9 cellular contexts compared by ENCODE assay signal in genomic region chr1:113872219-113872934, GRCh38. TPM values are rescaled to one million over a fixed set of nuclear protein-coding genes. Genes with fewer than 3 reads are reported as not detected.
DNase-seq lines count a peak whose midpoint lies in the region; ATAC-seq and TF ChIP-seq lines count a peak whose summit lies in the region.
"Had no signal": no experiment of that assay in that cellular context is flagged by ENCODE, and none has a peak within 500 bp of the region (broad histone marks: within the 10 kb centered on the region; RNA-seq: fewer than 3 reads in every experiment).

No MANE protein-coding gene starts in this region.

- H3K27ac ChIP-seq in effector memory CD4-positive, alpha-beta T cell (ENCODE audit: insufficient read depth, low read length, poor library complexity, severe bottlenecking), result peak overlapping the region; percentile 78
- peak overlapping the region in 3 of 4 donors; percentile 52 to 73 (median 59) for H3K27ac ChIP-seq in tibial nerve
- H3K27ac ChIP-seq: C4-2B had no signal

- no peaks in the 10 kb centered on the region for H3K27me3 ChIP-seq in effector memory CD4-positive, alpha-beta T cell (replicated peaks; ENCODE audit: control insufficient read depth, insufficient read depth, low read length, poor library complexity, severe bottlenecking)
- H3K27me3 ChIP-seq in tibial nerve, result no peaks in the 10 kb centered on the region

- H3K9me3 Mint-ChIP-seq in activated T-cell treated with anti-CD3 and anti-CD28 coated beads, Interleukin-2, amount 50 U/mL, for 4 hours, result peaks cover 3% of the 10 kb centered on the region

- H3K4me1 ChIP-seq in effector memory CD4-positive, alpha-beta T cell (ENCODE audit: control insufficient read depth, insufficient read depth, low read length, poor library complexity, severe bottlenecking), result peaks cover 39% of the 10 kb centered on the region
- H3K4me1 ChIP-seq in tibial nerve, result peaks cover 0 to 7% (median 0%) of the 10 kb centered on the region in 4 donors

- H3K36me3 ChIP-seq in effector memory CD4-positive, alpha-beta T cell (ENCODE audit: control insufficient read depth, insufficient read depth, low read length), result no peaks in the 10 kb centered on the region
- H3K36me3 ChIP-seq in tibial nerve, result no peaks in the 10 kb centered on the region

- H3K4me3 ChIP-seq in effector memory CD4-positive, alpha-beta T cell (ENCODE audit: insufficient read depth, low read depth, low read length, poor library complexity, severe bottlenecking), result peak overlapping the region; percentile 30
- no peak overlapping the region for H3K4me3 ChIP-seq in tibial nerve

- peaks cover 11% of the 10 kb centered on the region for H3K36me3 Mint-ChIP-seq in activated T-cell treated with anti-CD3 and anti-CD28 coated beads, Interleukin-2, amount 50 U/mL, for 4 hours (ENCODE audit: insufficient read depth)

- no peak for TF ChIP-seq POLR2A in tibial nerve (IDR thresholded peaks at IDR 0.05)

- peak overlapping the region; percentile 90 for H3K4me3 Mint-ChIP-seq in activated T-cell treated with anti-CD3 and anti-CD28 coated beads, Interleukin-2, amount 50 U/mL, for 4 hours

- TF ChIP-seq CTCF in tibial nerve (IDR thresholded peaks at IDR 0.05), result no peak

- no peak for ATAC-seq in activated T-cell treated with anti-CD3 and anti-CD28 coated beads, Interleukin-2, amount 50 U/mL, for 4 hours

- peak in 1 of 2 donors; percentile 52 for TF ChIP-seq EP300 in tibial nerve (IDR thresholded peaks at IDR 0.05)

- no peak for DNase-seq in activated T-cell treated with anti-CD3 and anti-CD28 coated beads, Interleukin-2, amount 50 U/mL, for 4 hours
- DNase-seq in activated T-cell treated with anti-CD3 and anti-CD28 coated beads, Interleukin-2, amount 50 U/mL, for 1 hour, result no peak
- DNase-seq in NOMO-1 treated with DMSO at 0.1 percent for 48 hours (lab: John Stamatoyannopoulos, UW; ENCODE audit: unreplicated experiment) (peak; percentile 72), tibial nerve (ENCODE audit: low spot score in 2 of 2) (no peak), HCEC 1CT (no peak), NCI-H2029 (lab: John Stamatoyannopoulos, UW) (no peak), NCI-H1092 treated with DMSO at 0.1 percent for 48 hours (lab: John Stamatoyannopoulos, UW) (no peak)
- no peak for DNase-seq in effector memory CD4-positive, alpha-beta T cell

- H3K9me3 ChIP-seq in effector memory CD4-positive, alpha-beta T cell (ENCODE audit: control insufficient read depth, low read length), result no peaks in the 10 kb centered on the region
- H3K9me3 ChIP-seq in tibial nerve, result no peaks in the 10 kb centered on the region

- no peaks in the 10 kb centered on the region for H3K27me3 Mint-ChIP-seq in activated T-cell treated with anti-CD3 and anti-CD28 coated beads, Interleukin-2, amount 50 U/mL, for 4 hours (ENCODE audit: low read depth)

- peaks cover 78% of the 10 kb centered on the region for H3K4me1 Mint-ChIP-seq in activated T-cell treated with anti-CD3 and anti-CD28 coated beads, Interleukin-2, amount 50 U/mL, for 4 hours (ENCODE audit: low read depth)

RNA-seq across cellular contexts. Expression of gene PTPN22, which starts 0.9 kb away (rescaled TPM):
- total RNA-seq in activated T-cell treated with anti-CD3 and anti-CD28 coated beads, Interleukin-2, amount 50 U/mL, for 4 hours, result 10 to 100 TPM; 39.9 to 49.3 (median 46.8) TPM
- 1 to 10 TPM; 2.3 to 4.9 (median 3.5) TPM for total RNA-seq in tibial nerve

RNA-seq across cellular contexts. Expression of gene BCL2L15, which starts 15.0 kb away (rescaled TPM):
- total RNA-seq in activated T-cell treated with anti-CD3 and anti-CD28 coated beads, Interleukin-2, amount 50 U/mL, for 4 hours, result 1 to 10 TPM in 2 of 3 donors, under 1 TPM in 1; 0.74 to 1.6 (median 1.4) TPM
- total RNA-seq in tibial nerve, result under 1 TPM; 0.22 to 0.63 (median 0.35) TPM

RNA-seq across cellular contexts. Expression of gene AP4B1, which starts 32.2 kb away (rescaled TPM):
- total RNA-seq in activated T-cell treated with anti-CD3 and anti-CD28 coated beads, Interleukin-2, amount 50 U/mL, for 4 hours, result 10 to 100 TPM; 32.2 to 36.3 (median 32.3) TPM
- 10 to 100 TPM; 22.1 to 39.9 (median 34.5) TPM for total RNA-seq in tibial nerve

RNA-seq across cellular contexts. Expression of gene DCLRE1B, which starts 32.7 kb away (rescaled TPM):
- total RNA-seq in activated T-cell treated with anti-CD3 and anti-CD28 coated beads, Interleukin-2, amount 50 U/mL, for 4 hours, result 10 to 100 TPM; 22.0 to 23.2 (median 22.2) TPM
- total RNA-seq in tibial nerve, result 1 to 10 TPM; 3.5 to 7.2 (median 4.3) TPM

RNA-seq across cellular contexts. Expression of gene HIPK1, which starts 56.7 kb away (rescaled TPM):
- total RNA-seq in activated T-cell treated with anti-CD3 and anti-CD28 coated beads, Interleukin-2, amount 50 U/mL, for 4 hours, result 10 to 100 TPM; 63.6 to 67.1 (median 63.6) TPM
- total RNA-seq in tibial nerve, result 10 to 100 TPM; 42.3 to 63.4 (median 53.0) TPM

Comparison
In these comparisons a context has a peak if more than half of its experiments do, and no peak if none do; other contexts are left out.
1. RNA of gene PTPN22, which starts 0.9 kb away (total RNA-seq): 39.9 to 49.3 TPM in activated T-cell treated with anti-CD3 and anti-CD28 coated beads, Interleukin-2, amount 50 U/mL, for 4 hours; 2.3 to 4.9 TPM in tibial nerve; every median in the first group is over 4 times any median in the second.